ENCODE assay signal across 13 cellular contexts in genomic region chr12:25433024-25433423, GRCh38.
"Had no signal": no experiment of that assay in that cellular context is flagged by ENCODE, and none has a peak within 500 bp of the region (broad histone marks: within the 10 kb centered on the region; RNA-seq: fewer than 3 reads in every experiment).

No MANE protein-coding gene starts in this region.

- H3K9me3 Mint-ChIP-seq: activated CD4-positive, alpha-beta memory T cell treated with anti-CD3 and anti-CD28 coated beads for 36 hours; activated T-cell treated with anti-CD3 and anti-CD28 coated beads, Interleukin-2, amount 50 U/mL, for 4 hours; naive B cell; stimulated activated memory B cell treated with anti-CD40 and anti-IgM and Interleukin-4, amounts not matched to agents 10 μg/mL and 1 μg/mL and 100 μg/mL, for 72 hours had no signal

- H3K27ac ChIP-seq: neutrophil, tibial nerve had no signal

- H3K36me3 ChIP-seq: neutrophil, tibial nerve had no signal

- H3K9me3 ChIP-seq: neutrophil, tibial nerve had no signal

- DNase-seq: activated CD4-positive, alpha-beta memory T cell treated with anti-CD3 and anti-CD28 coated beads for 36 hours; activated CD8-positive, alpha-beta memory T cell treated with anti-CD3 and anti-CD28 coated beads, Interleukin-2, amount 10 ng/mL, durations not matched to agents 7 days and 5 days; activated effector memory CD4-positive, alpha-beta T cell treated with Interleukin-2 at 50 U/mL for 16 hours; activated naive CD4-positive, alpha-beta T cell treated with anti-CD3 and anti-CD28 coated beads, Interleukin-2, amount 50 U/mL, for 16 hours; activated T-cell treated with anti-CD3 and anti-CD28 coated beads, Interleukin-2, amount 50 U/mL, for 4 hours; naive B cell; retina; stimulated activated CD4-positive, alpha-beta T cell treated with anti-CD3 and anti-CD28 coated beads, Interleukin-2, amount 100 ng/mL, for 48 hours; substantia nigra had no signal

- H3K4me3 Mint-ChIP-seq: activated CD4-positive, alpha-beta memory T cell treated with anti-CD3 and anti-CD28 coated beads for 36 hours; activated CD8-positive, alpha-beta memory T cell treated with anti-CD3 and anti-CD28 coated beads, Interleukin-2, amount 10 ng/mL, durations not matched to agents 7 days and 5 days; activated T-cell treated with anti-CD3 and anti-CD28 coated beads, Interleukin-2, amount 50 U/mL, for 4 hours; naive B cell; stimulated activated memory B cell treated with anti-CD40 and anti-IgM and Interleukin-4, amounts not matched to agents 10 μg/mL and 1 μg/mL and 100 μg/mL, for 72 hours had no signal

- H3K36me3 Mint-ChIP-seq: activated CD4-positive, alpha-beta memory T cell treated with anti-CD3 and anti-CD28 coated beads for 36 hours; naive B cell; stimulated activated memory B cell treated with anti-CD40 and anti-IgM and Interleukin-4, amounts not matched to agents 10 μg/mL and 1 μg/mL and 100 μg/mL, for 72 hours had no signal

- H3K27me3 Mint-ChIP-seq: activated CD8-positive, alpha-beta memory T cell treated with anti-CD3 and anti-CD28 coated beads, Interleukin-2, amount 10 ng/mL, durations not matched to agents 7 days and 5 days; naive B cell had no signal

- H3K4me3 ChIP-seq: tibial nerve had no signal

- H3K27ac Mint-ChIP-seq: activated CD4-positive, alpha-beta memory T cell treated with anti-CD3 and anti-CD28 coated beads for 36 hours; activated CD8-positive, alpha-beta memory T cell treated with anti-CD3 and anti-CD28 coated beads, Interleukin-2, amount 10 ng/mL, durations not matched to agents 7 days and 5 days; naive B cell; stimulated activated memory B cell treated with anti-CD40 and anti-IgM and Interleukin-4, amounts not matched to agents 10 μg/mL and 1 μg/mL and 100 μg/mL, for 72 hours had no signal

- ATAC-seq: activated CD8-positive, alpha-beta memory T cell treated with anti-CD3 and anti-CD28 coated beads, Interleukin-2, amount 10 ng/mL, durations not matched to agents 7 days and 5 days; activated T-cell treated with anti-CD3 and anti-CD28 coated beads, Interleukin-2, amount 50 U/mL, for 4 hours; esophagus mucosa; stimulated activated memory B cell treated with anti-CD40 and anti-IgM and Interleukin-4, amounts not matched to agents 10 μg/mL and 1 μg/mL and 100 μg/mL, for 72 hours had no signal

- H3K27me3 ChIP-seq: neutrophil, tibial nerve had no signal
